Comparison of ENCODE assay signal across 9 cellular contexts in the genomic region with DNA sequence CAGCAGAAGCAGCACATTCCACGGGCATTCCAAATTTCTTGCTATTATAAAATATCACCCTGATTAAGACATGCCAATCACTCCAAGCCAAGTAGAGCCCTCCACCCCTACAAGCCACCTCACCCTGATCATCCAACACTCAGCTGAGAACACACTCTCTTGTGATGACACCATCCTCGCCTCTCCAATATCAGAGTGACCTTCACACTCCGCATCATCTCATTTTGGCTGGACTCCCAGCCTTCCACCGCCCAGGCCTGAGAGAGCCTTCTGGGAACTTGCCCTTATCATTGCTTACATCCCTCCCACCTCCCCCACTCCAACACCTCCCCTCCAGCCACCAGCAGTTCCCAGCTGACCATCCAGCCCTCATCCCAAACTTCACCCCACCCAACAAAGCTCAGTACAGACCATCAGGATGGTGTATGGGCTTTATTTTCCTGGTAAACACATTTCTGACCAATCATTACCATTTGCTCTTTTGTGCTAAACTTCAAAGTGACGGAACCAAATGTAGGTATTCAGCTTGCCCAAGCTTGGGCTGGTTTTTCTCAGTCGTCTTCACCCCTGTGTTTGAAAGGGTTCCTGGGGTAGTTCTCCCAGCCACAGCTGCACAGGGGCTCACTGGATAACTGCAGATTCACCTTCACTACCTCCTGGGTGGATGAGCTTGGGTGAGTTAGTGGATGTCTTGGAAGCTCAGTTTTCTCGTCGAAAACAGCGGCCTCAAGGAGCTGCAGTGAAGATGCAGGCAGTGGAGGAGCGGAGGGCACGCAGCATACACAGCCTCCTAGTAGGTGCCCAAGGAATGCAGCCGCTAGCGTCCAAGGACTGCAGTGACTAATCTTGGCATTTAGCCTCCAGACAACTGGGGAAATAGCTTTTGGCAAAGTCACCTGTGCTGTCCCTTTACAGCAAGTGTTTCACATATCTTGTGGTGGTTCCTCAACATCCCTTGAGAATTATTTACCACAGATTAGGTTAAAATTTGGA.
A peak's percentile ranks its signal among the peaks of the same experiment; 100 is the strongest.
DNase-seq lines count a peak whose midpoint lies in the region; ATAC-seq, FAIRE-seq and TF ChIP-seq lines count a peak whose summit lies in the region.
"Had no signal": no experiment of that assay in that cellular context is flagged by ENCODE, and none has a peak within 500 bp of the region (broad histone marks: within the 10 kb centered on the region; RNA-seq: fewer than 3 reads in every experiment).

No MANE protein-coding gene starts in this region.

- H3K4me3 ChIP-seq in HepG2 (replicated peaks in 1 of 3; ENCODE audit: insufficient read depth in 1 of 3, low read depth in 2 of 3, low read length in 3 of 3) (no peak overlapping the region), aorta (ENCODE audit: low read length in 2 of 2) (no peak overlapping the region)

- H3K27ac ChIP-seq in HepG2 (ENCODE audit: extremely low read length, insufficient read depth, low read length): peak overlapping the region; percentile 25
- H3K27ac ChIP-seq in aorta (ENCODE audit: low read depth in 1 of 2, low read length in 2 of 2): peak overlapping the region in 1 of 2 donors; percentile 75

- intact Hi-C loops in HepG2 (cut with micrococcal nuclease; ENCODE audit: unreplicated experiment): loop anchor here (2.0 kb wide), 1 partner anchor 28 kb away; no protein-coding TSS in a partner anchor
- intact Hi-C loops in aorta (cut with DNase I): loop anchor here (1.0 to 5.0 kb wide), 2 partner anchors 56 to 100 kb away; no protein-coding TSS in a partner anchor

- in situ Hi-C loops in HepG2 (cut with HindIII; ENCODE audit: extremely low pct_ligation_motif_present, low pct_unique_long_range_greater_than_20kb): loop anchor here (5.0 kb wide), 1 partner anchor 75 kb away; no protein-coding TSS in a partner anchor

- peak overlapping the region; percentile 77 for H3K27ac Mint-ChIP-seq in stimulated activated naive CD8-positive, alpha-beta T cell treated with anti-CD3 and anti-CD28 coated beads, Interleukin-15, Interleukin-2, amounts not matched to agents 100 ng/mL and 50 ng/mL, for 24 hours

- H3K4me3 Mint-ChIP-seq in stimulated activated naive CD8-positive, alpha-beta T cell treated with anti-CD3 and anti-CD28 coated beads, Interleukin-15, Interleukin-2, amounts not matched to agents 100 ng/mL and 50 ng/mL, for 24 hours: no peak overlapping the region

- peak; percentile 90 for FAIRE-seq in HepG2 (lab: Jason Lieb, UNC)
- FAIRE-seq: islet of Langerhans had no signal

- TF ChIP-seq CTCF in HepG2 (CRISPR knock-in tag; IDR thresholded peaks at IDR 0.05): no peak

- TF ChIP-seq EP300 in HepG2 (IDR thresholded peaks at IDR 0.05; ENCODE audit: low read depth in 2 of 2, low read length in 2 of 2) (peak in 1 of 2 experiments; percentile 51; a peak in 1 of 4 replicates), HepG2 (CRISPR knock-in tag; IDR thresholded peaks at IDR 0.05; ENCODE audit: borderline replicate concordance) (peak; percentile 15; the same call in 1 of the 2 replicates)

- H3K27me3 ChIP-seq in HepG2 (ENCODE audit: control insufficient read depth in 1 of 2, insufficient read depth in 2 of 2, low read length in 2 of 2): no peaks in the 10 kb centered on the region
- no peaks in the 10 kb centered on the region for H3K27me3 ChIP-seq in aorta (ENCODE audit: control insufficient read depth in 1 of 2, insufficient read depth in 2 of 2, low read length in 1 of 2)

- H3K27me3 Mint-ChIP-seq in stimulated activated naive CD8-positive, alpha-beta T cell treated with anti-CD3 and anti-CD28 coated beads, Interleukin-15, Interleukin-2, amounts not matched to agents 100 ng/mL and 50 ng/mL, for 24 hours: no peaks in the 10 kb centered on the region

- CTCF ChIA-PET in HepG2 (lab: Yijun Ruan, JAX; ENCODE audit: low intra/inter-chr PET ratio, low total read pairs): no interaction called here

- peaks cover 42% of the 10 kb centered on the region for H3K4me1 Mint-ChIP-seq in stimulated activated naive CD8-positive, alpha-beta T cell treated with anti-CD3 and anti-CD28 coated beads, Interleukin-15, Interleukin-2, amounts not matched to agents 100 ng/mL and 50 ng/mL, for 24 hours (ENCODE audit: low read depth)

- BruUV-seq in HepG2 (replicated peaks; lab: Mats Ljungman, UMichigan): no TSS peak

- no peaks in the 10 kb centered on the region for H3K9me3 ChIP-seq in HepG2 (ENCODE audit: low read length)
- no peaks in the 10 kb centered on the region for H3K9me3 ChIP-seq in aorta (ENCODE audit: control insufficient read depth, low read length)

- H3K79me2 ChIP-seq in HepG2 (ENCODE audit: insufficient read depth, low read length): no peaks in the 10 kb centered on the region

- DNase-seq in stimulated activated naive CD8-positive, alpha-beta T cell treated with anti-CD3 and anti-CD28 coated beads, Interleukin-15, Interleukin-2, amounts not matched to agents 100 U/mL and 50 U/mL, for 24 hours: no peak
- DNase-seq in astrocyte of the hippocampus (ENCODE audit: low read depth, low spot score) (peak; percentile 97), HepG2 (ENCODE audit: low spot score) (peak; percentile 83), aorta (peak; percentile 77 to 83), HuH-7.5 (ENCODE audit: low spot score) (no peak)

- H3K36me3 Mint-ChIP-seq in stimulated activated naive CD8-positive, alpha-beta T cell treated with anti-CD3 and anti-CD28 coated beads, Interleukin-15, Interleukin-2, amounts not matched to agents 100 ng/mL and 50 ng/mL, for 24 hours (ENCODE audit: low read depth): peaks cover 5% of the 10 kb centered on the region

- no peak for ATAC-seq in stimulated activated naive CD8-positive, alpha-beta T cell treated with anti-CD3 and anti-CD28 coated beads, Interleukin-15, Interleukin-2, amounts not matched to agents 100 U/mL and 50 U/mL, for 24 hours
- ATAC-seq in HepG2 (peak; percentile 81), aorta (ENCODE audit: low FRiP score) (peak; percentile 70), GM21786 (IDR thresholded peaks at IDR 0.05; ENCODE audit: unreplicated experiment) (no peak), HG03280 (IDR thresholded peaks at IDR 0.05; ENCODE audit: unreplicated experiment) (no peak)

- no peak for TF ChIP-seq POLR2A in HepG2 (IDR thresholded peaks at IDR 0.05; ENCODE audit: insufficient read depth in 1 of 2, low read depth in 2 of 2, low read length in 2 of 2)

- 0 out of 2 replicates have a peak overlapping the region, but pooled peaks have one; percentile 28 for H3K4me2 ChIP-seq in HepG2 (ENCODE audit: low read depth, low read length)

- H3K4me1 ChIP-seq in HepG2 (ENCODE audit: insufficient read depth, low read length) (peaks cover 40% of the 10 kb centered on the region), aorta (ENCODE audit: control insufficient read depth in 1 of 2, insufficient read depth in 2 of 2, low read length in 2 of 2) (peaks cover 0 to 4% of the 10 kb centered on the region in 2 donors)

- POLR2A ChIA-PET in HepG2 (lab: Yijun Ruan, JAX): interaction anchor here (0.8 to 2.1 kb wide), 9 partner anchors 17 to 224 kb away, joined by 3 to 14 read pairs (median 4); partner anchors contain the start of genes LIPC and MINDY2

- no peak overlapping the region for H2AFZ ChIP-seq in HepG2 (ENCODE audit: low read length)

- no peak overlapping the region for H3K9ac ChIP-seq in HepG2 (ENCODE audit: insufficient read depth, low read depth, low read length)

- WGBS in HepG2 (ENCODE audit: low lambda C conversion rate): 54% methylated on average over 10 of the region's 13 CpGs
- 27 to 30% methylated on average over 13 of the region's 13 CpGs for WGBS in aorta, 2 donors

- no peaks in the 10 kb centered on the region for H3K9me3 Mint-ChIP-seq in stimulated activated naive CD8-positive, alpha-beta T cell treated with anti-CD3 and anti-CD28 coated beads, Interleukin-15, Interleukin-2, amounts not matched to agents 100 ng/mL and 50 ng/mL, for 24 hours

- H4K20me1 ChIP-seq in HepG2 (ENCODE audit: insufficient read depth, low read length): no peaks in the 10 kb centered on the region

- no peak for TF ChIP-seq RAD21 in HepG2 (CRISPR knock-in tag; IDR thresholded peaks at IDR 0.05)

- H3K36me3 ChIP-seq in HepG2 (replicated peaks in 1 of 2; ENCODE audit: control insufficient read depth in 1 of 2, insufficient read depth in 2 of 2, low read length in 2 of 2) (peaks cover 2 to 13% of the 10 kb centered on the region in 2 experiments; a peak in 2 of 5 replicates), aorta (ENCODE audit: control insufficient read depth in 1 of 2, insufficient read depth in 2 of 2, low read length in 1 of 2) (no peaks in the 10 kb centered on the region)

TF ChIP-seq in HepG2, 621 proteins besides CTCF, POLR2A, EP300 and RAD21 (continues in another document):
- TF ChIP-seq HNF4G (IDR thresholded peaks at IDR 0.05; ENCODE audit: borderline replicate concordance, low read depth, low read length) (no peak; the same call in 1 of the 2 replicates), HNF4G (CRISPR knock-in tag; IDR thresholded peaks at IDR 0.05; ENCODE audit: borderline replicate concordance, low read depth) (0 out of 2 replicates have a peak, but pooled peaks have one; percentile 14), ZNF615 (CRISPR knock-in tag; IDR thresholded peaks at IDR 0.05; ENCODE audit: borderline replicate concordance) (no peak), ZNF331 (CRISPR knock-in tag; IDR thresholded peaks at IDR 0.05) (0 out of 2 replicates have a peak, but pooled peaks have one; percentile 17)
- TF ChIP-seq, protein P1, sequence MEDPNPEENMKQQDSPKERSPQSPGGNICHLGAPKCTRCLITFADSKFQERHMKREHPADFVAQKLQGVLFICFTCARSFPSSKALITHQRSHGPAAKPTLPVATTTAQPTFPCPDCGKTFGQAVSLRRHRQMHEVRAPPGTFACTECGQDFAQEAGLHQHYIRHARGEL (CRISPR knock-in tag; IDR thresholded peaks at IDR 0.05): no peak

Comparison
In these comparisons a context has a peak if more than half of its experiments do, and no peak if none do; other contexts are left out.
1. ATAC-seq: peak in HepG2 (single experiment) and aorta (single experiment); none in stimulated activated naive CD8-positive, alpha-beta T cell treated with anti-CD3 and anti-CD28 coated beads, Interleukin-15, Interleukin-2, amounts not matched to agents 100 U/mL and 50 U/mL, for 24 hours (single experiment), GM21786 (single experiment) and HG03280 (single experiment).
2. DNase-seq: peak in astrocyte of the hippocampus (single experiment), HepG2 (single experiment) and aorta (2 of 2); none in stimulated activated naive CD8-positive, alpha-beta T cell treated with anti-CD3 and anti-CD28 coated beads, Interleukin-15, Interleukin-2, amounts not matched to agents 100 U/mL and 50 U/mL, for 24 hours (single experiment) and HuH-7.5 (single experiment).